In the genomic region with DNA sequence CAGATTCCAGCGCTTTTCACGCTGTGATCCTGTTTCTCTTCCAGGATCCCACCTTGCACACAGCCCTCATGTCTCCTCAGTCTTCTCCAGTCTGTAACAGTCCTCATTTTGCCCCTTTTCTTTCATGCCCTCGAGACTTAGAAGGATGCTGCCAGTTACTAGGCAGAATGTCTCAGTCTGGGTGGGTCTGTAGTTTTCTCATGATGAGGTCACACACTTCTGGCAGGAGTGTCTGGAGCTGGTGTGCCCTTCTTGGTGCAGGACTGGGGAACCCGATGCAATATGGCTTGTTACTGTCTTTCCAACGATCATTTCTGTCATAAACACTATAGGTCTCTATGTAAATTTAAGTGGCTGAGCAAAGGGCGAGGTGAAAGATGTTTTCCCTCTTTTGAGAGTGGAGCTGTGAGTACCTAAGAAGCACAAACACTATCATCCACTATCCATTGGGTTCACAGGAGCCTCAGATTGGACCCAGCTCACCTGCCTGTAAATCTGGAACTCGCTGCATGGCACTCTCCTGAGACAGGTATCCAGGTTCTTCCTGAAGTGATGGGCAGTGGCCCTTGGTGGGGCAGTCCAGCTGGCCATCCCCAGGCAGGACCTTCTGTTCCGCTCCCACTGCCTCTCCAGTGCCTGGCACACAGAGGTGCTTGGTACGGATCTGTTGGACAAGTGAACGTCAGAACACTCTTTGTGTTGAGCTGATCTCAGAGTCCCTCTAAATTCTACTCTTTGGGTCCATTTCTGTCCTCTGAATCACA, we compare ENCODE assay signal across 35 cellular contexts.
"Had no signal": no experiment of that assay in that cellular context is flagged by ENCODE, and none has a peak within 500 bp of the region (broad histone marks: within the 10 kb centered on the region; RNA-seq: fewer than 3 reads in every experiment).

No MANE protein-coding gene starts in this region.

- H3K4me3 Mint-ChIP-seq: activated B cell treated with CpG ODN at 0.5 μM for 24 hours; activated CD8-positive, alpha-beta memory T cell treated with anti-CD3 and anti-CD28 coated beads, Interleukin-2, amount 10 ng/mL, durations not matched to agents 7 days and 5 days; activated CD8-positive, alpha-beta T cell treated with anti-CD3 and anti-CD28 coated beads, Interleukin-2, amount 10 ng/mL, durations not matched to agents 7 days and 5 days; activated naive CD4-positive, alpha-beta T cell treated with anti-CD3 and anti-CD28 coated beads for 36 hours; activated naive CD4-positive, alpha-beta T cell treated with anti-CD3 and anti-CD28 coated beads, Interleukin-2, amount 50 U/mL, for 24 hours; activated naive CD8-positive, alpha-beta T cell treated with anti-CD3 and anti-CD28 coated beads for 36 hours; activated naive CD8-positive, alpha-beta T cell treated with anti-CD3 and anti-CD28 coated beads, Interleukin-2, amount 50 U/mL, for 24 hours; activated T-helper 1 cell treated with anti-CD3 and anti-CD28 coated beads, Interleukin-12 subunit alpha, Interleukin-12 subunit beta, Interleukin-2, Interleukin-4 antibody, amounts not matched to agents 30 ng/mL and 10 ng/mL and 1 ng/mL, durations not matched to agents 14 hours and 24 hours and 36 hours; brain; T-helper 17 cell; T-helper 2 cell treated with Interferon-gamma antibody and Interleukin-4, amounts not matched to agents 5 μg/mL and 100 μg/mL, for 36 hours had no signal

- H3K4me1 ChIP-seq: adrenal gland, breast epithelium, colonic mucosa had no signal

- H3K27ac ChIP-seq: adrenal gland, breast epithelium, cardiac muscle cell, colonic mucosa, WERI-Rb-1 had no signal

- DNase-seq: activated B cell treated with CpG ODN at 0.5 μM for 24 hours; activated CD4-positive, alpha-beta T cell treated with anti-CD3 and anti-CD28 coated beads for 48 hours; activated CD4-positive, alpha-beta T cell treated with anti-CD3 and anti-CD28 coated beads, Interleukin-2, amount 50 U/mL, for 1 hour; activated CD4-positive, alpha-beta T cell treated with anti-CD3 and anti-CD28 coated beads, Interleukin-2, amount 50 U/mL, for 48 hours; activated CD8-positive, alpha-beta memory T cell treated with anti-CD3 and anti-CD28 coated beads, Interleukin-2, amount 10 ng/mL, durations not matched to agents 7 days and 5 days; activated CD8-positive, alpha-beta memory T cell treated with anti-CD3 and anti-CD28 coated beads, Interleukin-2, amount 50 U/mL, for 4 hours; activated CD8-positive, alpha-beta T cell treated with anti-CD3 and anti-CD28 coated beads, Interleukin-2, amount 10 ng/mL, durations not matched to agents 7 days and 5 days; activated effector memory CD4-positive, alpha-beta T cell treated with anti-CD3 and anti-CD28 coated beads, Interleukin-2, amount 50 U/mL, for 16 hours; activated naive CD4-positive, alpha-beta T cell treated with anti-CD3 and anti-CD28 coated beads for 36 hours; activated naive CD8-positive, alpha-beta T cell treated with anti-CD3 and anti-CD28 coated beads for 36 hours; activated naive CD8-positive, alpha-beta T cell treated with anti-CD3 and anti-CD28 coated beads, Interleukin-2, amount 50 U/mL, for 24 hours; activated T-cell treated with anti-CD3 and anti-CD28 coated beads, Interleukin-2, amount 50 U/mL, for 1 hour; activated T-cell treated with anti-CD3 and anti-CD28 coated beads, Interleukin-2, amount 50 U/mL, for 48 hours; adrenal gland; amygdala; aorta; central memory CD4-positive, alpha-beta T cell; cerebellar nuclear complex; colonic mucosa; effector CD8-positive, alpha-beta T cell; foreskin fibroblast; head of caudate nucleus; hippocampal formation; T-helper 17 cell; T1000; WERI-Rb-1 had no signal

- H3K4me3 ChIP-seq: adrenal gland, breast epithelium, cardiac muscle cell, colonic mucosa had no signal

- H3K9me3 ChIP-seq: adrenal gland, breast epithelium, colonic mucosa had no signal

- H3K9me3 Mint-ChIP-seq: activated B cell treated with CpG ODN at 0.5 μM for 24 hours; activated naive CD4-positive, alpha-beta T cell treated with anti-CD3 and anti-CD28 coated beads for 36 hours; activated naive CD4-positive, alpha-beta T cell treated with anti-CD3 and anti-CD28 coated beads, Interleukin-2, amount 50 U/mL, for 24 hours; activated naive CD8-positive, alpha-beta T cell treated with anti-CD3 and anti-CD28 coated beads for 36 hours; activated naive CD8-positive, alpha-beta T cell treated with anti-CD3 and anti-CD28 coated beads, Interleukin-2, amount 50 U/mL, for 24 hours; activated T-helper 1 cell treated with anti-CD3 and anti-CD28 coated beads, Interleukin-12 subunit alpha, Interleukin-12 subunit beta, Interleukin-2, Interleukin-4 antibody, amounts not matched to agents 30 ng/mL and 10 ng/mL and 1 ng/mL, durations not matched to agents 14 hours and 24 hours and 36 hours; activated T-helper 2 cell treated with anti-CD3 and anti-CD28 coated beads, Interferon-gamma antibody, Interleukin-2, Interleukin-4, amounts not matched to agents 10 μg/mL and 5 μg/mL and 100 μg/mL, durations not matched to agents 14 hours and 24 hours and 36 hours; T-helper 2 cell treated with Interferon-gamma antibody and Interleukin-4, amounts not matched to agents 5 μg/mL and 100 μg/mL, for 36 hours had no signal

- ATAC-seq: activated CD4-positive, CD25-positive, alpha-beta regulatory T cell treated with anti-CD3 and anti-CD28 coated beads, Interleukin-2, amount 50 U/mL, for 24 hours; activated CD8-positive, alpha-beta memory T cell treated with anti-CD3 and anti-CD28 coated beads, Interleukin-2, amount 10 ng/mL, durations not matched to agents 7 days and 5 days; activated CD8-positive, alpha-beta T cell treated with anti-CD3 and anti-CD28 coated beads, Interleukin-2, amount 10 ng/mL, durations not matched to agents 7 days and 5 days; activated naive CD8-positive, alpha-beta T cell treated with anti-CD3 and anti-CD28 coated beads, Interleukin-2, amount 50 U/mL, for 24 hours; esophagus mucosa; T-helper 17 cell had no signal

- H3K4me1 Mint-ChIP-seq: activated B cell treated with CpG ODN at 0.5 μM for 24 hours; activated CD8-positive, alpha-beta memory T cell treated with anti-CD3 and anti-CD28 coated beads, Interleukin-2, amount 10 ng/mL, durations not matched to agents 7 days and 5 days; activated naive CD4-positive, alpha-beta T cell treated with anti-CD3 and anti-CD28 coated beads, Interleukin-2, amount 50 U/mL, for 24 hours; activated naive CD8-positive, alpha-beta T cell treated with anti-CD3 and anti-CD28 coated beads for 36 hours; activated naive CD8-positive, alpha-beta T cell treated with anti-CD3 and anti-CD28 coated beads, Interleukin-2, amount 50 U/mL, for 24 hours; brain; T-helper 17 cell had no signal

- H3K36me3 ChIP-seq: adrenal gland, breast epithelium, cardiac muscle cell, colonic mucosa, WERI-Rb-1 had no signal

- H3K36me3 Mint-ChIP-seq: activated CD8-positive, alpha-beta memory T cell treated with anti-CD3 and anti-CD28 coated beads, Interleukin-2, amount 10 ng/mL, durations not matched to agents 7 days and 5 days; activated naive CD8-positive, alpha-beta T cell treated with anti-CD3 and anti-CD28 coated beads for 36 hours; brain had no signal

- H3K27ac Mint-ChIP-seq: activated B cell treated with CpG ODN at 0.5 μM for 24 hours; activated CD8-positive, alpha-beta memory T cell treated with anti-CD3 and anti-CD28 coated beads, Interleukin-2, amount 10 ng/mL, durations not matched to agents 7 days and 5 days; activated CD8-positive, alpha-beta T cell treated with anti-CD3 and anti-CD28 coated beads, Interleukin-2, amount 10 ng/mL, durations not matched to agents 7 days and 5 days; activated naive CD4-positive, alpha-beta T cell treated with anti-CD3 and anti-CD28 coated beads for 36 hours; activated naive CD4-positive, alpha-beta T cell treated with anti-CD3 and anti-CD28 coated beads, Interleukin-2, amount 50 U/mL, for 24 hours; activated naive CD8-positive, alpha-beta T cell treated with anti-CD3 and anti-CD28 coated beads for 36 hours; activated naive CD8-positive, alpha-beta T cell treated with anti-CD3 and anti-CD28 coated beads, Interleukin-2, amount 50 U/mL, for 24 hours; activated T-helper 1 cell treated with anti-CD3 and anti-CD28 coated beads, Interleukin-12 subunit alpha, Interleukin-12 subunit beta, Interleukin-2, Interleukin-4 antibody, amounts not matched to agents 30 ng/mL and 10 ng/mL and 1 ng/mL, durations not matched to agents 14 hours and 24 hours and 36 hours; activated T-helper 2 cell treated with anti-CD3 and anti-CD28 coated beads, Interferon-gamma antibody, Interleukin-2, Interleukin-4, amounts not matched to agents 10 μg/mL and 5 μg/mL and 100 μg/mL, durations not matched to agents 14 hours and 24 hours and 36 hours; brain; T-helper 17 cell; T-helper 2 cell treated with Interferon-gamma antibody and Interleukin-4, amounts not matched to agents 5 μg/mL and 100 μg/mL, for 36 hours had no signal

- H3K27me3 Mint-ChIP-seq: activated CD8-positive, alpha-beta memory T cell treated with anti-CD3 and anti-CD28 coated beads, Interleukin-2, amount 10 ng/mL, durations not matched to agents 7 days and 5 days; activated naive CD8-positive, alpha-beta T cell treated with anti-CD3 and anti-CD28 coated beads for 36 hours; brain had no signal

- H3K27me3 ChIP-seq: adrenal gland, breast epithelium, cardiac muscle cell, colonic mucosa had no signal
